Comparison of ENCODE assay signal across 15 cellular contexts in the genomic region with DNA sequence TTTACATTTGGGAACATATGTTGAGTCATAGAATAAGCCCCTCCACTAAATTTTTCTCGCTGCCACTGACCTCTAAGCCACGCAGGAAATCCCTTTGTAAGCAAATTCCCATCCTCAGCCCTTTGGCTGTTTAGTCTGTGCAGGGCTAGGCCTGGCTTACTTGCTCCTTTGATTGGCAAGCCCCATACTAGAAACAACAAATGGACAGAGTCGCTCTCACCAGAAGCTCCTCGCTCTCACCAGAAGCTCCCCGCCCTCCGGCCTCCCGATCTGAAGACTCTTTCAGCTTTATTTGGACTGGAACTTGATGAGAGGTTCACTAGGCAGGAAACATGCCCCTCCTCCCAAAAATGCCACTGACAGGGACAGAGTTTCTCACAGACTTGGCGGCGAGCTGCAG.
"Had no signal": no experiment of that assay in that cellular context is flagged by ENCODE, and none has a peak within 500 bp of the region (broad histone marks: within the 10 kb centered on the region; RNA-seq: fewer than 3 reads in every experiment).

No MANE protein-coding gene starts in this region.

- H3K36me3 ChIP-seq: brain microvascular endothelial cell, heart left ventricle, suprapubic skin, upper lobe of right lung had no signal

- H3K9me3 ChIP-seq: suprapubic skin, upper lobe of right lung had no signal

- DNase-seq: activated CD4-positive, alpha-beta memory T cell treated with anti-CD3 and anti-CD28 coated beads for 36 hours; activated gamma-delta T cell; activated T-cell treated with anti-CD3 and anti-CD28 coated beads, Interleukin-2, amount 50 U/mL, for 4 hours; amygdala; brain microvascular endothelial cell; dorsolateral prefrontal cortex; foreskin keratinocyte; naive B cell; stimulated activated CD4-positive, alpha-beta T cell treated with anti-CD3 and anti-CD28 coated beads, Interleukin-4, amount 100 ng/mL, for 1 hour; stimulated activated CD8-positive, alpha-beta memory T cell treated with anti-CD3 and anti-CD28 coated beads, Interleukin-4, amount 100 ng/mL, for 48 hours; stimulated activated naive CD8-positive, alpha-beta T cell treated with anti-CD3 and anti-CD28 coated beads, Interleukin-15, Interleukin-2, amounts not matched to agents 100 U/mL and 50 U/mL, for 24 hours; T-helper 9 cell; upper lobe of right lung had no signal

- H3K27me3 ChIP-seq: brain microvascular endothelial cell, foreskin keratinocyte, heart left ventricle, upper lobe of right lung had no signal

- H3K27ac ChIP-seq: brain microvascular endothelial cell, foreskin keratinocyte, heart left ventricle, suprapubic skin, upper lobe of right lung had no signal

- H3K4me3 ChIP-seq: dorsolateral prefrontal cortex, heart left ventricle, suprapubic skin, upper lobe of right lung had no signal

- H3K4me1 ChIP-seq: foreskin keratinocyte, heart left ventricle, suprapubic skin, upper lobe of right lung had no signal

- ATAC-seq: activated T-cell treated with anti-CD3 and anti-CD28 coated beads, Interleukin-2, amount 50 U/mL, for 4 hours; foreskin keratinocyte; heart left ventricle; stimulated activated naive CD8-positive, alpha-beta T cell treated with anti-CD3 and anti-CD28 coated beads, Interleukin-15, Interleukin-2, amounts not matched to agents 100 U/mL and 50 U/mL, for 24 hours; upper lobe of right lung had no signal
